ENCODE assay signal across 11 cellular contexts in the genomic region with DNA sequence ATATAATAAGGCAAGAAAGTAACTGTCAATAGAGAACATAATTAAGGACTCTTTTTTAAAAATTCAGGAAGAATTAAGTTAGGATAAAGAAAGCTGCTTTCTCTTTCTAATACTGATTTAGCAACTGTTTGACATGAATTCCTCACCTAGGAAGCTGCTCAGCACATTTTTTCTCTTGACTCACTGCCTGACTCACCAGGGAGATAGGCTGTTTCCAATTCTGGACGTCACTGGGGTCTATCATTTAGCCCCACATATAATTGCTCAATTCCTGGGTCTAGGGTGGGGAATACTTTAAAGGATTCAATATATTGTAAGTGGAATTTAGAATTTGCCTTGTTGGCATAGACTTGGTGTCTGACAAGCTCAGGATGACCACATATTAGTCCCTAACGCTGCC. TPM values are rescaled to one million over a fixed set of nuclear protein-coding genes. Genes with fewer than 3 reads are reported as not detected.
DNase-seq lines count a peak whose midpoint lies in the region; ATAC-seq and TF ChIP-seq lines count a peak whose summit lies in the region.
"Had no signal": no experiment of that assay in that cellular context is flagged by ENCODE, and none has a peak within 500 bp of the region (broad histone marks: within the 10 kb centered on the region; RNA-seq: fewer than 3 reads in every experiment).

No MANE protein-coding gene starts in this region.

- no peak for DNase-seq in heart left ventricle
- DNase-seq in cardiac septum (ENCODE audit: low spot score): no peak
- DNase-seq in astrocyte of the hippocampus (ENCODE audit: low read depth, low spot score): peak; percentile 83
- peak; percentile 74 for DNase-seq in kidney tubule cell (ENCODE audit: low spot score)
- no peak for DNase-seq in aorta
- no peak for DNase-seq in hippocampal formation (lab: John Stamatoyannopoulos, UW)
- DNase-seq: activated T-cell treated with anti-CD3 and anti-CD28 coated beads, Interleukin-2, amount 50 U/mL, for 1 hour; NCI-H748 treated with DMSO at 0.1 percent for 48 hours had no signal

- WGBS in heart left ventricle, 4 donors: 35 to 52% (median 41%) methylated on average over 2 of the region's 2 CpGs
- WGBS in aorta, 2 donors: 30 to 31% methylated on average over 2 of the region's 2 CpGs

- H3K4me3 ChIP-seq in heart left ventricle (no peak overlapping the region), aorta (ENCODE audit: low read length in 2 of 2) (no peak overlapping the region)
- H3K4me3 ChIP-seq: prostate gland had no signal

- H3K27me3 ChIP-seq in heart left ventricle (no peaks in the 10 kb centered on the region), aorta (ENCODE audit: control insufficient read depth in 1 of 2, insufficient read depth in 2 of 2, low read length in 1 of 2) (no peaks in the 10 kb centered on the region)

- no peak for TF ChIP-seq POLR2A in heart left ventricle (IDR thresholded peaks at IDR 0.05)

- no peaks in the 10 kb centered on the region for H3K9me3 ChIP-seq in heart left ventricle
- no peaks in the 10 kb centered on the region for H3K9me3 ChIP-seq in aorta (ENCODE audit: control insufficient read depth, low read length)
- H3K9me3 ChIP-seq: prostate gland had no signal

- intact Hi-C loops in heart left ventricle (cut with DNase I): no loop called here
- intact Hi-C loops in cardiac septum (cut with DNase I): no loop called here
- intact Hi-C loops in aorta (cut with DNase I): loop anchor here in 1 of 2 donors (10.0 kb wide), 1 partner anchor 54 kb away; the partner anchor contains the start of gene UGP2

- TF ChIP-seq CTCF in heart left ventricle (IDR thresholded peaks at IDR 0.05): no peak

- H3K27ac ChIP-seq in heart left ventricle (peak overlapping the region in 2 of 12 donors; percentile 16 to 70), aorta (ENCODE audit: low read depth in 1 of 2, low read length in 2 of 2) (no peak overlapping the region)
- H3K27ac ChIP-seq: prostate gland had no signal

- H3K36me3 ChIP-seq in heart left ventricle (no peaks in the 10 kb centered on the region), aorta (ENCODE audit: control insufficient read depth in 1 of 2, insufficient read depth in 2 of 2, low read length in 1 of 2) (no peaks in the 10 kb centered on the region)
- H3K36me3 ChIP-seq: prostate gland had no signal

- H3K4me1 ChIP-seq in heart left ventricle (peaks cover 0 to 26% (median 1%) of the 10 kb centered on the region in 12 donors), aorta (ENCODE audit: control insufficient read depth in 1 of 2, insufficient read depth in 2 of 2, low read length in 2 of 2) (peaks cover 0 to 6% of the 10 kb centered on the region in 2 donors)
- H3K4me1 ChIP-seq: prostate gland had no signal

- ATAC-seq in heart left ventricle: peak in 3 of 4 donors; percentile 45 to 81 (median 72)
- ATAC-seq in aorta (ENCODE audit: low FRiP score): peak; percentile 49
- no peak for ATAC-seq in HG02852 (IDR thresholded peaks at IDR 0.05; ENCODE audit: unreplicated experiment)
- ATAC-seq in HG03196 (IDR thresholded peaks at IDR 0.05; ENCODE audit: unreplicated experiment): no peak

RNA-seq across cellular contexts. Expression of gene UGP2, which starts 50.8 kb away (rescaled TPM):
- 100 to 1,000 TPM; 175 to 972 (median 331) TPM for total RNA-seq in heart left ventricle
- polyA plus RNA-seq in heart left ventricle: 1,000 to 10,000 TPM in 1 of 2 donors, 100 to 1,000 TPM in 1; 206 to 1,308 TPM
- total RNA-seq in cardiac septum: 327 TPM
- 100 to 1,000 TPM; 171 to 188 TPM for total RNA-seq in aorta
- polyA plus RNA-seq in aorta: 100 to 1,000 TPM; 166 to 422 TPM

Comparison
In these comparisons a context has a peak if more than half of its experiments do, and no peak if none do; other contexts are left out.
1. ATAC-seq: peak in heart left ventricle (3 of 4) and aorta (single experiment); none in HG02852 (single experiment) and HG03196 (single experiment).
2. DNase-seq: peak in astrocyte of the hippocampus (single experiment) and kidney tubule cell (single experiment); none in heart left ventricle (0 of 5), cardiac septum (single experiment), aorta (0 of 2) and hippocampal formation (0 of 2).